27 cellular contexts compared by ENCODE assay signal in the genomic region with DNA sequence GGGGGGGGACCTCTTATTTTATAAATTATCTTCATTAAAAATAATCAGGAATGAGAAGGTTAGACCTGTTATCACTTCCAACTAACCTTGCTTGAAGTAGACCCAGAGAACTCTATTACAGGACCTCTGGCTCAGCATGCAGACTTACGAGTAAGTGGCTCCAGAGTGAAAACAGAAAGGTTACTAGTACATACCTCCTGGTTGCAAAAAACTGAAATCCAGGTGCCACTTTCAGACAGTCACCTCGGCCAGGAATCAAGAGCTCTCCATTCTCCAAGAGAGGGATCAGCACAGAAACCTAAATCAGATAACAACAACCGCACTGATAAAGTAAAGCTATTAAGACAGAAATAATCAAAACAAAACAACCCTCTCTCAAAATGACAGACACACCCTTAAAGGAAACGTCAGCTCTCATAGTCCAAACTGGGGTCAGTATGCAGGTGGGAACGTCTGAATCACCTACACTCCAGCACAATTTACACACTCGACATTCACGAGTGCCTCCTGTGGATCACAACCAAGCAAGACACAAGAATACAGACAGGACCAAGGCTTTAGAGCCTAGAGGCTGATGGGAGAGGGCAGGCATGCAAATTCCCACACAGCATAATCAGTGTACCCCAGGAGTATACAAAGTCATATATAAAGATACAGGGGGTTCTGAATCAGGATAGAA.
"Had no signal": no experiment of that assay in that cellular context is flagged by ENCODE, and none has a peak within 500 bp of the region (broad histone marks: within the 10 kb centered on the region; RNA-seq: fewer than 3 reads in every experiment).

No MANE protein-coding gene starts in this region.

- H3K4me1 Mint-ChIP-seq: nephron had no signal

- H3K4me3 Mint-ChIP-seq: activated naive CD4-positive, alpha-beta T cell treated with anti-CD3 and anti-CD28 coated beads, Interleukin-2, amount 10 ng/mL, durations not matched to agents 7 days and 5 days; activated T-cell treated with anti-CD3 and anti-CD28 coated beads, Interleukin-2, amount 50 U/mL, for 72 hours; immature natural killer cell; nephron had no signal

- H3K9me3 Mint-ChIP-seq: activated T-cell treated with anti-CD3 and anti-CD28 coated beads, Interleukin-2, amount 50 U/mL, for 72 hours had no signal

- H3K27me3 ChIP-seq: brain microvascular endothelial cell, dorsolateral prefrontal cortex, gastroesophageal sphincter, neutrophil, ovary, transverse colon, uterus had no signal

- H3K27ac Mint-ChIP-seq: activated naive CD4-positive, alpha-beta T cell treated with anti-CD3 and anti-CD28 coated beads, Interleukin-2, amount 10 ng/mL, durations not matched to agents 7 days and 5 days; immature natural killer cell; nephron had no signal

- DNase-seq: activated CD4-positive, alpha-beta T cell treated with anti-CD3 and anti-CD28 coated beads for 4 hours; activated CD4-positive, alpha-beta T cell treated with anti-CD3 and anti-CD28 coated beads, Interleukin-2, amount 50 U/mL, for 4 hours; activated effector memory CD4-positive, alpha-beta T cell treated with Interleukin-2 at 50 U/mL for 16 hours; activated naive CD4-positive, alpha-beta T cell treated with anti-CD3 and anti-CD28 coated beads, Interleukin-2, amount 10 ng/mL, durations not matched to agents 7 days and 5 days; activated T-cell treated with anti-CD3 and anti-CD28 coated beads for 4 hours; activated T-cell treated with anti-CD3 and anti-CD28 coated beads, Interleukin-2, amount 50 U/mL, for 72 hours; amniotic stem cell; brain microvascular endothelial cell; dorsolateral prefrontal cortex; effector memory CD4-positive, alpha-beta T cell; erythroblast; hypothalamus; immature natural killer cell; kidney; left colon; ovary; retina; stimulated activated CD4-positive, alpha-beta T cell treated with anti-CD3 and anti-CD28 coated beads, Interleukin-15, amount 100 ng/mL, for 24 hours; stimulated activated CD4-positive, alpha-beta T cell treated with anti-CD3 and anti-CD28 coated beads, Interleukin-2, amount 100 ng/mL, for 24 hours; stimulated activated naive CD4-positive, alpha-beta T cell; transverse colon; uterus had no signal

- H3K4me1 ChIP-seq: gastroesophageal sphincter, prostate gland, transverse colon, uterus had no signal

- H3K27me3 Mint-ChIP-seq: activated naive CD4-positive, alpha-beta T cell treated with anti-CD3 and anti-CD28 coated beads, Interleukin-2, amount 10 ng/mL, durations not matched to agents 7 days and 5 days had no signal

- H3K9me3 ChIP-seq: ovary, prostate gland, transverse colon, uterus had no signal

- H3K27ac ChIP-seq: brain microvascular endothelial cell, coronary artery, dorsolateral prefrontal cortex, gastroesophageal sphincter, neutrophil, ovary, prostate gland, transverse colon, uterus had no signal

- ATAC-seq: activated T-cell treated with anti-CD3 and anti-CD28 coated beads, Interleukin-2, amount 50 U/mL, for 72 hours; gastroesophageal sphincter had no signal

- H3K36me3 ChIP-seq: ovary, uterus had no signal

- H3K4me3 ChIP-seq: coronary artery, dorsolateral prefrontal cortex, gastroesophageal sphincter, ovary, prostate gland, transverse colon, uterus had no signal
